ENCODE assay signal across 16 cellular contexts in the genomic region with DNA sequence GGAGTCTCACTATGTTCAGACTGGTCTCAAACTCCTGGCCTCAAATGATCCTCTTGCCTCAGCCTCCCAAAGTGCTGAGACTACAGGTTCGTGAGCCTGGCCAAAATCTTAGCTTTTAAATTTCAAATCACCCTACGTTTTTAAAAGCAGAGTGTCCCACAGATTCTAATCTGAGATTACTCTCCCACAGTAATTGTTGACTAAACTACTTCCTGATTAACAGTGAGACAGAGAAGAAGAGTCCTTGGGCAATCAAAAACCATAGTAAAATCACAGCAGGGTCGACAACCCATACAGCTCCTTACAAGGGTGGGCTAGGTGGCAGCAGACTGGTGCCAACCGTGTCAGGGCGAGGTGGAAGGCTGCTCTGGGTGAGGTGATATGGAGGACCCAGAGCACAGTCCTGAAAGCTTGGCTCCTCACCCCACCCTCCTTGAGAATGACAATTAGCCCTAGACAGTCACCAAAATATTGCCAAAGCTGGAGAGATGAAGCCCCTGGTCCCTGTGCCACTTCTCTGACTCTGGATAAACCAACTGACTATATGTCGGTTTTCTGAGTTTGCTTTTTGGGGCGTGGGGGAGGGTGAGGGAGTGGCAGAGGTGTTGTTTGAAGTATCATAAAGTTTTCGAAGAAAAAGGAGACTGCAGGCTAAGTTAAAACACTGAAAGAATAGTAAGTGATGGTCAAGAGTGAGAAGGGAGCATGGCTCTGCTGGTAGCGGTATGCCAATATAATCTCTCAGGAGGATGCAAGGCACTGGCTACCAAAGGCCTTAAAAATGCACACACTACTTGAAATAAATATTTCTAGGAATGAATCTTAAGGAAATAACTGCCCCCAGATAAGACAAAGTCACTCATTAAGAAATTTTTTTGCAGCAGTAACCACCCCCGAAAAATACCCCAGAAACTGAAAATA.
A peak's percentile ranks its signal among the peaks of the same experiment; 100 is the strongest.
DNase-seq lines count a peak whose midpoint lies in the region; ATAC-seq, FAIRE-seq and TF ChIP-seq lines count a peak whose summit lies in the region.
"Had no signal": no experiment of that assay in that cellular context is flagged by ENCODE, and none has a peak within 500 bp of the region (broad histone marks: within the 10 kb centered on the region; RNA-seq: fewer than 3 reads in every experiment).

No MANE protein-coding gene starts in this region.

- H3K9me3 ChIP-seq in Panc1 (ENCODE audit: control insufficient read depth, insufficient read depth, low read depth, low read length) = no peaks in the 10 kb centered on the region
- no peaks in the 10 kb centered on the region for H3K9me3 ChIP-seq in esophagus squamous epithelium
- no peaks in the 10 kb centered on the region for H3K9me3 ChIP-seq in gastrocnemius medialis
- H3K9me3 ChIP-seq: SJSA1 had no signal

- intact Hi-C loops in activated CD4-positive, alpha-beta T cell treated with anti-CD3 and anti-CD28 coated beads, Interleukin-2, amount 10 ng/mL, durations not matched to agents 24 days and 14 days (cut with micrococcal nuclease) = no loop called here
- intact Hi-C loops in Panc1 (cut with micrococcal nuclease; ENCODE audit: unreplicated experiment) (no loop called here), esophagus squamous epithelium (cut with DNase I) (no loop called here), gastrocnemius medialis (cut with DNase I; ENCODE audit: low total_unique reads) (no loop called here)

- in situ Hi-C loops in Panc1 (cut with HindIII; ENCODE audit: low pct_unique_long_range_greater_than_20kb, low sequenced_read_pairs) = no loop called here
- in situ Hi-C loops in gastrocnemius medialis (cut with MboI; ENCODE audit: low sequenced_read_pairs in 4 of 4) = no loop called here

- no peak overlapping the region for H3K4me3 ChIP-seq in Panc1 (ENCODE audit: low read depth in 2 of 2, low read length in 2 of 2)
- no peak overlapping the region for H3K4me3 ChIP-seq in esophagus squamous epithelium
- H3K4me3 ChIP-seq in gastrocnemius medialis = no peak overlapping the region
- H3K4me3 ChIP-seq: SJSA1 had no signal

- H3K4me1 Mint-ChIP-seq in activated CD4-positive, alpha-beta T cell treated with anti-CD3 and anti-CD28 coated beads, Interleukin-2, amount 10 ng/mL, durations not matched to agents 24 days and 14 days = peaks cover 27% of the 10 kb centered on the region

- H3K36me3 Mint-ChIP-seq in activated CD4-positive, alpha-beta T cell treated with anti-CD3 and anti-CD28 coated beads, Interleukin-2, amount 10 ng/mL, durations not matched to agents 24 days and 14 days (ENCODE audit: low read depth) = peaks cover 36% of the 10 kb centered on the region

- H3K27me3 Mint-ChIP-seq in activated CD4-positive, alpha-beta T cell treated with anti-CD3 and anti-CD28 coated beads, Interleukin-2, amount 10 ng/mL, durations not matched to agents 24 days and 14 days = no peaks in the 10 kb centered on the region

- 76 to 84% methylated on average over 9 to 10 of the region's 10 CpGs for WGBS in esophagus squamous epithelium, 2 donors

- TF ChIP-seq POLR2A in esophagus squamous epithelium (IDR thresholded peaks at IDR 0.05) (no peak), gastrocnemius medialis (IDR thresholded peaks at IDR 0.05) (no peak)

- no peaks in the 10 kb centered on the region for H3K27me3 ChIP-seq in Panc1 (ENCODE audit: control insufficient read depth, insufficient read depth, low read length)
- no peaks in the 10 kb centered on the region for H3K27me3 ChIP-seq in esophagus squamous epithelium
- no peaks in the 10 kb centered on the region for H3K27me3 ChIP-seq in gastrocnemius medialis
- H3K27me3 ChIP-seq: SJSA1 had no signal

- no peaks in the 10 kb centered on the region for H3K9me3 Mint-ChIP-seq in activated CD4-positive, alpha-beta T cell treated with anti-CD3 and anti-CD28 coated beads, Interleukin-2, amount 10 ng/mL, durations not matched to agents 24 days and 14 days
- H3K9me3 Mint-ChIP-seq: immature natural killer cell had no signal

- no peak for ATAC-seq in Panc1
- ATAC-seq in gastrocnemius medialis = no peak

- H3K27ac Mint-ChIP-seq in activated CD4-positive, alpha-beta T cell treated with anti-CD3 and anti-CD28 coated beads, Interleukin-2, amount 10 ng/mL, durations not matched to agents 24 days and 14 days = peak overlapping the region; percentile 56
- H3K27ac Mint-ChIP-seq: endodermal cell, immature natural killer cell had no signal

- H3K27ac ChIP-seq in Panc1 (ENCODE audit: low read length) = peak overlapping the region; percentile 44
- peak overlapping the region in 3 of 4 donors; percentile 29 to 40 (median 38) for H3K27ac ChIP-seq in esophagus squamous epithelium
- peak overlapping the region; percentile 75 to 98 (median 92) for H3K27ac ChIP-seq in gastrocnemius medialis
- H3K27ac ChIP-seq: SJSA1 had no signal

- peaks cover 14% of the 10 kb centered on the region; the same call in 1 of the 2 replicates for H3K36me3 ChIP-seq in Panc1 (ENCODE audit: control insufficient read depth, insufficient read depth, low read length)
- peaks cover 0 to 64% (median 10%) of the 10 kb centered on the region in 3 donors for H3K36me3 ChIP-seq in esophagus squamous epithelium
- peaks cover 0 to 27% of the 10 kb centered on the region in 2 donors for H3K36me3 ChIP-seq in gastrocnemius medialis

- CTCF ChIA-PET in Panc1 (lab: Charles Lee) = no interaction called here

- no peak for FAIRE-seq in frontal cortex (lab: Jason Lieb, UNC)

- no peak overlapping the region for H3K4me3 Mint-ChIP-seq in activated CD4-positive, alpha-beta T cell treated with anti-CD3 and anti-CD28 coated beads, Interleukin-2, amount 10 ng/mL, durations not matched to agents 24 days and 14 days
- H3K4me3 Mint-ChIP-seq: endodermal cell, immature natural killer cell had no signal

- no peak for TF ChIP-seq CTCF in Panc1 (IDR thresholded peaks at IDR 0.05)
- TF ChIP-seq CTCF in esophagus squamous epithelium (IDR thresholded peaks at IDR 0.05) = no peak
- no peak for TF ChIP-seq CTCF in gastrocnemius medialis (IDR thresholded peaks at IDR 0.05 in 4 of 5, conservative IDR thresholded peaks at IDR 0.05 in 1 of 5)

- no TSS peak for BruUV-seq in Panc1 (replicated peaks; lab: Mats Ljungman, UMichigan)

- DNase-seq in activated CD4-positive, alpha-beta T cell treated with anti-CD3 and anti-CD28 coated beads, Interleukin-2, amount 10 ng/mL, durations not matched to agents 24 days and 14 days = no peak
- no peak for DNase-seq in activated CD4-positive, alpha-beta T cell treated with anti-CD3 and anti-CD28 coated beads for 1 hour
- no peak for DNase-seq in Panc1 (ENCODE audit: low read depth, low spot score)
- no peak for DNase-seq in esophagus squamous epithelium (lab: John Stamatoyannopoulos, UW)
- DNase-seq in gastrocnemius medialis = no peak
- DNase-seq in HT-29 (ENCODE audit: low spot score) = no peak
- no peak for DNase-seq in frontal cortex (ENCODE audit: low spot score in 2 of 2)
- no peak for DNase-seq in NCI-H1930 (lab: John Stamatoyannopoulos, UW)
- DNase-seq: activated naive CD4-positive, alpha-beta T cell; caudate nucleus; endodermal cell; foreskin melanocyte; GF-D8; immature natural killer cell; NCI-H1436 treated with DMSO at 0.1 percent for 48 hours had no signal

- POLR2A ChIA-PET in Panc1 (lab: Charles Lee) = no interaction called here

- H3K4me1 ChIP-seq in Panc1 (ENCODE audit: control insufficient read depth, insufficient read depth, low read length) (peaks cover 30% of the 10 kb centered on the region), esophagus squamous epithelium (peaks cover 21 to 48% (median 31%) of the 10 kb centered on the region in 3 donors), gastrocnemius medialis (peaks cover 72 to 84% of the 10 kb centered on the region in 2 donors)

Comparison
In these comparisons a context has a peak if more than half of its experiments do, and no peak if none do; other contexts are left out.
1. H3K27ac ChIP-seq: peak in every context shown above with its lines; median percentile 92 in gastrocnemius medialis; 44 in Panc1; 38 in esophagus squamous epithelium.